ENCODE assay signal across 1 cellular context in genomic region chr9:15205632-15206243, GRCh38.
TF ChIP-seq lines count a peak whose summit lies in the region.

No MANE protein-coding gene starts in this region.

TF ChIP-seq in WTC11, 78 proteins besides CTCF, POLR2A, EP300 and RAD21:
- TF ChIP-seq ZNF281 (CRISPR knock-in tag; IDR thresholded peaks at IDR 0.05) (no peak), IRF2 (CRISPR knock-in tag; IDR thresholded peaks at IDR 0.05; ENCODE audit: borderline replicate concordance, low read depth) (no peak), ZMAT4 (CRISPR knock-in tag; IDR thresholded peaks at IDR 0.05) (no peak), ELF4 (CRISPR knock-in tag; IDR thresholded peaks at IDR 0.05; ENCODE audit: low read depth) (no peak), ZNF138 (CRISPR knock-in tag; conservative IDR thresholded peaks at IDR 0.05) (no peak), ATF1 (CRISPR knock-in tag; IDR thresholded peaks at IDR 0.05) (no peak), FOXJ3 (CRISPR knock-in tag; IDR thresholded peaks at IDR 0.05; ENCODE audit: borderline replicate concordance) (no peak), MYBL2 (CRISPR knock-in tag; IDR thresholded peaks at IDR 0.05) (no peak), ZNF121 (CRISPR knock-in tag; IDR thresholded peaks at IDR 0.05) (no peak), ZSCAN18 (CRISPR knock-in tag; IDR thresholded peaks at IDR 0.05) (no peak), RELA (CRISPR knock-in tag; IDR thresholded peaks at IDR 0.05; ENCODE audit: borderline replicate concordance) (no peak), ZNF512 (CRISPR knock-in tag; IDR thresholded peaks at IDR 0.05; ENCODE audit: borderline replicate concordance) (no peak), HMGA2 (CRISPR knock-in tag; IDR thresholded peaks at IDR 0.05) (no peak), ZNF263 (CRISPR knock-in tag; IDR thresholded peaks at IDR 0.05; ENCODE audit: low read depth) (no peak), EMX1 (CRISPR knock-in tag; IDR thresholded peaks at IDR 0.05) (no peak), CREB1 (CRISPR knock-in tag; IDR thresholded peaks at IDR 0.05) (no peak)
